ENCODE assay signal across 19 cellular contexts in genomic region chr2:46765045-46765444, GRCh38.
DNase-seq lines count a peak whose midpoint lies in the region; ATAC-seq, FAIRE-seq and TF ChIP-seq lines count a peak whose summit lies in the region.
"Had no signal": no experiment of that assay in that cellular context is flagged by ENCODE, and none has a peak within 500 bp of the region (broad histone marks: within the 10 kb centered on the region; RNA-seq: fewer than 3 reads in every experiment).

No MANE protein-coding gene starts in this region.

- SMC1A ChIA-PET in GM12878 (lab: Charles Lee; ENCODE audit: uncharacterized antibody, unreplicated experiment) = no interaction called here

- peak overlapping the region; percentile 23 for H3K27ac Mint-ChIP-seq in HFFc6
- no peak overlapping the region for H3K27ac Mint-ChIP-seq in activated CD8-positive, alpha-beta T cell treated with anti-CD3 and anti-CD28 coated beads, Interleukin-2, amount 10 ng/mL, durations not matched to agents 7 days and 5 days
- H3K27ac Mint-ChIP-seq: CD4-positive, alpha-beta memory T cell had no signal

- H3K4me3 ChIP-seq in HepG2 (replicated peaks in 1 of 3; ENCODE audit: insufficient read depth in 1 of 3, low read depth in 2 of 3, low read length in 3 of 3) = no peak overlapping the region
- no peak overlapping the region for H3K4me3 ChIP-seq in right lobe of liver
- H3K4me3 ChIP-seq in GM12878 = no peak overlapping the region

- 97% methylated on average over 2 of the region's 2 CpGs for WGBS in HepG2 (ENCODE audit: low lambda C conversion rate)
- 80% methylated on average over 1 of the region's 2 CpGs for WGBS in right lobe of liver (ENCODE audit: insufficient coverage, low coverage, low lambda C conversion rate, missing lambda C conversion rate)
- 93% methylated on average over 2 of the region's 2 CpGs for WGBS in GM12878 (ENCODE audit: insufficient coverage, insufficient replicate concordance, low lambda C conversion rate, missing lambda C conversion rate)

- ATAC-seq in HepG2 = no peak
- ATAC-seq in right lobe of liver = no peak
- no peak for ATAC-seq in GM12878
- no peak for ATAC-seq in GM21825 (IDR thresholded peaks at IDR 0.05; ENCODE audit: unreplicated experiment)
- ATAC-seq in activated CD8-positive, alpha-beta T cell treated with anti-CD3 and anti-CD28 coated beads, Interleukin-2, amount 10 ng/mL, durations not matched to agents 7 days and 5 days = no peak
- ATAC-seq: HCT116 had no signal

- H3K27me3 ChIP-seq in HepG2 (ENCODE audit: control insufficient read depth in 1 of 2, insufficient read depth in 2 of 2, low read length in 2 of 2) (no peaks in the 10 kb centered on the region), right lobe of liver (no peaks in the 10 kb centered on the region), GM12878 (replicated peaks in 1 of 2; ENCODE audit: control insufficient read depth in 2 of 2, insufficient read depth in 2 of 2, low read length in 1 of 2) (no peaks in the 10 kb centered on the region)

- CTCF ChIA-PET in HepG2 (lab: Yijun Ruan, JAX; ENCODE audit: low intra/inter-chr PET ratio, low total read pairs) = no interaction called here
- CTCF ChIA-PET in GM12878 (lab: Yijun Ruan, JAX) = no interaction called here
- CTCF ChIA-PET in activated CD8-positive, alpha-beta T cell treated with anti-CD3 and anti-CD28 coated beads, Interleukin-2, amount 10 ng/mL, durations not matched to agents 7 days and 5 days (lab: Charles Lee) = interaction anchor here (1.6 kb wide), 1 partner anchor 12 kb away, joined by 4 read pairs; no protein-coding TSS in a partner anchor

- RAD21 ChIA-PET in GM12878 (lab: Charles Lee; ENCODE audit: unreplicated experiment) = no interaction called here

- DNase-seq in HepG2 (ENCODE audit: low spot score) (no peak), right lobe of liver (no peak), HFFc6 (no peak), GM12878 (ENCODE audit: low read depth, low spot score) (no peak), activated T-cell treated with anti-CD3 and anti-CD28 coated beads for 4 hours (no peak)
- DNase-seq in activated CD8-positive, alpha-beta T cell treated with anti-CD3 and anti-CD28 coated beads, Interleukin-2, amount 10 ng/mL, durations not matched to agents 7 days and 5 days = no peak
- DNase-seq: 8988T; C1 segment of cervical spinal cord; Calu3; CD4-positive, alpha-beta memory T cell; COR-L47; DMS53; DMS79 treated with DMSO at 0.1 percent for 48 hours; H9 had no signal

- no TSS peak for BruUV-seq in HepG2 (replicated peaks; lab: Mats Ljungman, UMichigan)
- no TSS peak for BruUV-seq in GM12878 (replicated peaks; lab: Mats Ljungman, UMichigan)

- in situ Hi-C loops in HepG2 (cut with HindIII; ENCODE audit: extremely low pct_ligation_motif_present, low pct_unique_long_range_greater_than_20kb) (no loop called here), GM12878 (cut with MboI) (no loop called here)

- H3K4me1 ChIP-seq in HepG2 (ENCODE audit: insufficient read depth, low read length) (peaks cover 12% of the 10 kb centered on the region), right lobe of liver (peaks cover 0 to 3% (median 0%) of the 10 kb centered on the region in 4 donors), GM12878 (ENCODE audit: control insufficient read depth, insufficient read depth, low read length) (no peaks in the 10 kb centered on the region)

- no peak overlapping the region for H2AFZ ChIP-seq in HepG2 (ENCODE audit: low read length)
- no peak overlapping the region for H2AFZ ChIP-seq in GM12878 (ENCODE audit: control insufficient read depth, low read depth, low read length)

- no peak overlapping the region for H3K4me2 ChIP-seq in HepG2 (ENCODE audit: low read depth, low read length)
- no peak overlapping the region for H3K4me2 ChIP-seq in GM12878 (ENCODE audit: control insufficient read depth, insufficient read depth)

- peaks cover 82% of the 10 kb centered on the region for H3K4me1 Mint-ChIP-seq in HFFc6 (ENCODE audit: low read depth)
- H3K4me1 Mint-ChIP-seq in activated CD8-positive, alpha-beta T cell treated with anti-CD3 and anti-CD28 coated beads, Interleukin-2, amount 10 ng/mL, durations not matched to agents 7 days and 5 days (ENCODE audit: low read depth) = no peaks in the 10 kb centered on the region

- peaks cover 68% of the 10 kb centered on the region for H3K36me3 Mint-ChIP-seq in HFFc6 (ENCODE audit: low read depth)
- no peaks in the 10 kb centered on the region for H3K36me3 Mint-ChIP-seq in activated CD8-positive, alpha-beta T cell treated with anti-CD3 and anti-CD28 coated beads, Interleukin-2, amount 10 ng/mL, durations not matched to agents 7 days and 5 days (ENCODE audit: low read depth)

- intact Hi-C loops in HepG2 (cut with micrococcal nuclease; ENCODE audit: unreplicated experiment) (no loop called here), right lobe of liver (cut with DNase I) (no loop called here), GM12878 (cut with micrococcal nuclease; ENCODE audit: unreplicated experiment) (loop anchor here (5.0 kb wide), 1 partner anchor 63 kb away; no protein-coding TSS in a partner anchor)

- no peak for TF ChIP-seq RAD21 in HepG2 (CRISPR knock-in tag; IDR thresholded peaks at IDR 0.05)
- no peak for TF ChIP-seq RAD21 in GM12878 (IDR thresholded peaks at IDR 0.05; ENCODE audit: insufficient read depth, low read depth, low read length)

- FAIRE-seq in HepG2 (lab: Jason Lieb, UNC) (no peak), GM12878 (lab: Jason Lieb, UNC) (peak; percentile 54)
- FAIRE-seq: G401.6, GM19239, H1 had no signal

- no peak overlapping the region for H3K9ac ChIP-seq in HepG2 (ENCODE audit: insufficient read depth, low read depth, low read length)
- H3K9ac ChIP-seq in GM12878 (ENCODE audit: control insufficient read depth, insufficient read depth, low read length) = no peak overlapping the region

- peaks cover 0 to 2% of the 10 kb centered on the region in 2 experiments; a peak in 3 of 5 replicates for H3K36me3 ChIP-seq in HepG2 (replicated peaks in 1 of 2; ENCODE audit: control insufficient read depth in 1 of 2, insufficient read depth in 2 of 2, low read length in 2 of 2)
- no peaks in the 10 kb centered on the region for H3K36me3 ChIP-seq in right lobe of liver
- H3K36me3 ChIP-seq in GM12878 (ENCODE audit: control insufficient read depth in 2 of 2, insufficient read depth in 2 of 2, low read length in 1 of 2) = 0 out of 4 replicates have a peak, but pooled peaks cover 0 to 2% of the 10 kb centered on the region in 2 experiments

- TF ChIP-seq EP300 in HepG2 (IDR thresholded peaks at IDR 0.05; ENCODE audit: low read depth in 2 of 2, low read length in 2 of 2) (no peak), HepG2 (CRISPR knock-in tag; IDR thresholded peaks at IDR 0.05; ENCODE audit: borderline replicate concordance) (no peak), GM12878 (IDR thresholded peaks at IDR 0.05; ENCODE audit: borderline replicate concordance in 1 of 2, control insufficient read depth in 1 of 2, low read depth in 2 of 2, low read length in 2 of 2) (no peak)

- TF ChIP-seq POLR2A in HepG2 (IDR thresholded peaks at IDR 0.05; ENCODE audit: insufficient read depth in 1 of 2, low read depth in 2 of 2, low read length in 2 of 2) (no peak), right lobe of liver (IDR thresholded peaks at IDR 0.05) (no peak), GM12878 (IDR thresholded peaks at IDR 0.05; ENCODE audit: low read depth, low read length) (no peak)

- POLR2A ChIA-PET in HepG2 (lab: Yijun Ruan, JAX) = no interaction called here
- POLR2A ChIA-PET in GM12878 (lab: Charles Lee) = no interaction called here
- POLR2A ChIA-PET in activated CD8-positive, alpha-beta T cell treated with anti-CD3 and anti-CD28 coated beads, Interleukin-2, amount 10 ng/mL, durations not matched to agents 7 days and 5 days (lab: Charles Lee) = no interaction called here

- TF ChIP-seq CTCF in HepG2 (CRISPR knock-in tag; IDR thresholded peaks at IDR 0.05) (no peak), right lobe of liver (IDR thresholded peaks at IDR 0.05) (no peak), HFFc6 (IDR thresholded peaks at IDR 0.05) (no peak), GM12878 (IDR thresholded peaks at IDR 0.05 in 2 of 3, conservative IDR thresholded peaks at IDR 0.05 in 1 of 3; ENCODE audit: control insufficient read depth in 2 of 3, extremely low read depth in 1 of 3, insufficient read depth in 1 of 3, low read depth in 3 of 3, low read length in 3 of 3) (no peak)

- H4K20me1 ChIP-seq in HepG2 (ENCODE audit: insufficient read depth, low read length) (no peaks in the 10 kb centered on the region), GM12878 (ENCODE audit: control insufficient read depth, insufficient read depth) (no peaks in the 10 kb centered on the region)

- peaks cover 41% of the 10 kb centered on the region for H3K27me3 Mint-ChIP-seq in HFFc6 (ENCODE audit: insufficient read depth)
- peaks cover 4% of the 10 kb centered on the region for H3K27me3 Mint-ChIP-seq in activated CD8-positive, alpha-beta T cell treated with anti-CD3 and anti-CD28 coated beads, Interleukin-2, amount 10 ng/mL, durations not matched to agents 7 days and 5 days (ENCODE audit: low read depth)
- H3K27me3 Mint-ChIP-seq: CD4-positive, alpha-beta memory T cell had no signal

- H3K27ac ChIP-seq in HepG2 (ENCODE audit: extremely low read length, insufficient read depth, low read length) = no peak overlapping the region
- H3K27ac ChIP-seq in right lobe of liver = no peak overlapping the region
- H3K27ac ChIP-seq in GM12878 (ENCODE audit: control insufficient read depth, insufficient read depth) = no peak overlapping the region

- H3K79me2 ChIP-seq in HepG2 (ENCODE audit: insufficient read depth, low read length) (peaks cover 2% of the 10 kb centered on the region), GM12878 (ENCODE audit: control insufficient read depth, insufficient read depth, low read length) (no peaks in the 10 kb centered on the region)

- peaks cover 19% of the 10 kb centered on the region for H3K9me3 Mint-ChIP-seq in HFFc6
- H3K9me3 Mint-ChIP-seq in activated CD8-positive, alpha-beta T cell treated with anti-CD3 and anti-CD28 coated beads, Interleukin-2, amount 10 ng/mL, durations not matched to agents 7 days and 5 days (ENCODE audit: insufficient read depth) = no peaks in the 10 kb centered on the region
- H3K9me3 Mint-ChIP-seq: CD4-positive, alpha-beta memory T cell had no signal

- H3K4me3 Mint-ChIP-seq in HFFc6 = peak overlapping the region; percentile 23; the same call in 1 of the 2 replicates
- H3K4me3 Mint-ChIP-seq in activated CD8-positive, alpha-beta T cell treated with anti-CD3 and anti-CD28 coated beads, Interleukin-2, amount 10 ng/mL, durations not matched to agents 7 days and 5 days = no peak overlapping the region
- H3K4me3 Mint-ChIP-seq: CD4-positive, alpha-beta memory T cell; H9 had no signal

- H3K9me3 ChIP-seq in HepG2 (ENCODE audit: low read length) = no peaks in the 10 kb centered on the region
- H3K9me3 ChIP-seq in right lobe of liver = no peaks in the 10 kb centered on the region
- H3K9me3 ChIP-seq in GM12878 (replicated peaks; ENCODE audit: control insufficient read depth, insufficient read depth, low read length) = no peaks in the 10 kb centered on the region

TF ChIP-seq in HepG2, 621 proteins besides CTCF, POLR2A, EP300 and RAD21 (continues in another document):
- TF ChIP-seq ZNF121 (CRISPR knock-in tag; IDR thresholded peaks at IDR 0.05) (peak; percentile 88), ZNF879 (CRISPR knock-in tag; IDR thresholded peaks at IDR 0.05) (no peak), WIZ (CRISPR knock-in tag; IDR thresholded peaks at IDR 0.05) (no peak)

TF ChIP-seq in GM12878, 131 proteins besides CTCF, POLR2A, EP300 and RAD21 (continues in another document):
- no peak for TF ChIP-seq KLF5 (IDR thresholded peaks at IDR 0.05; ENCODE audit: partially characterized antibody)
- no peak for TF ChIP-seq SREBF1 (IDR thresholded peaks at IDR 0.05; ENCODE audit: low read length)
